ENCODE assay signal across 8 cellular contexts in the genomic region with DNA sequence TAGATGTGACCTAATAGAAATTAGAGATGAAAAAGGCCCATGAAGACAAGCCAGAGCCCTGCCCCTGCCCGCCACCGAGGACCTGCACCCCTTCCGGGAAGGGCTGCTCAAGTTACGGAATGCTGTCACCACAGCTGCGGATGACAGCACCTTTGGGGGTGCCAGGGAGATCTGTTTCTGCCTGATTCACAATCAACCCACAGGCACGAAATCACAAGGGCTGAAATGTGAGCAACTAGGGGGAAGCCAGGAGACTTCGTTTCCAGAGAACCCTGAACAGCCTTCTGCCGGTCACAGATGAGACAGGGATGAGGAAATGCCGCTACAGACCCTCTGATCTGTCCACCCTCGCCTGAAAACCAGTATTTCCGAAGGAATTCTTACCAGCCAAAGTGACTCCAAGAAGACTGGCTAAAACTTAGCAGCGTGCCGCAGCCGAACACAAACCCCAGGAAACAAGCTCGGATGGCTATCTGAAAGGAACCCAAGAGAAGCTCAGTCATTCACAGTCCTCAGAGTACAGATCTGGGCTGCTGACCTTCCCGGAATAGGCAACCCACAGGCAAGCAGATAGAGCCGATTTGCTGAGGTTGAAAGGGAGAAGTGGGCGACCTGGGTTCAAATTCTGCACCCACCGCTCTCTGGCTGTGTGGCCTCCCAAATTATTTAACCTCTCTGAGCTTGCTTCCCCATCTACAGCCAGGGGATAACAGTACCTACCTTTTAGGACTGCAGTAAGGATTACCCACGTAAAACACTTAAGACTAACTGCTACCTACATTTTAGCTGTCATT. TPM values are rescaled to one million over a fixed set of nuclear protein-coding genes. Genes with fewer than 3 reads are reported as not detected.
DNase-seq lines count a peak whose midpoint lies in the region; ATAC-seq, FAIRE-seq and TF ChIP-seq lines count a peak whose summit lies in the region.

No MANE protein-coding gene starts in this region.

- DNase-seq in T-helper 9 cell (no peak), D721Med (ENCODE audit: insufficient read length, low spot score) (no peak), KG1 (lab: John Stamatoyannopoulos, UW) (no peak)

- no peak for TF ChIP-seq EP300 in neural cell (conservative IDR thresholded peaks at IDR 0.05; ENCODE audit: poor library complexity, severe bottlenecking)

- WGBS in ectodermal cell, 2 experiments: 41 to 48% methylated on average over 20 of the region's 20 CpGs

- ATAC-seq in GM21723 (IDR thresholded peaks at IDR 0.05; ENCODE audit: unreplicated experiment): no peak

- H3K36me3 ChIP-seq in ES-I3 (ENCODE audit: insufficient read depth, low read length): peaks cover 14% of the 10 kb centered on the region
- peaks cover 45% of the 10 kb centered on the region for H3K36me3 ChIP-seq in OCI-LY1 (ENCODE audit: insufficient read depth, low read length)
- H3K36me3 ChIP-seq in ectodermal cell (ENCODE audit: control insufficient read depth, insufficient read depth, low read length): peaks cover 29% of the 10 kb centered on the region
- peaks cover 4% of the 10 kb centered on the region for H3K36me3 ChIP-seq in neural cell (ENCODE audit: insufficient read depth, low read length)

- H3K4me3 ChIP-seq in OCI-LY1 (ENCODE audit: low read depth, low read length, poor library complexity, severe bottlenecking) (peak overlapping the region; percentile 69), ectodermal cell (ENCODE audit: insufficient read depth, low read depth, low read length) (peak overlapping the region; percentile 78), neural cell (ENCODE audit: low read length) (peak overlapping the region; percentile 87)

- no peak for FAIRE-seq in D721Med (lab: Jason Lieb, UNC)

- peak overlapping the region; percentile 17 for H3K27ac ChIP-seq in OCI-LY1 (ENCODE audit: low read depth, low read length, poor library complexity, severe bottlenecking)
- no peak overlapping the region for H3K27ac ChIP-seq in ectodermal cell (ENCODE audit: insufficient read depth, low read depth, low read length, poor library complexity, severe bottlenecking)
- H3K27ac ChIP-seq in neural cell (ENCODE audit: low read length): no peak overlapping the region

- H3K4me2 ChIP-seq in OCI-LY1 (ENCODE audit: low read length) (peak overlapping the region; percentile 84), neural cell (ENCODE audit: low read length) (peak overlapping the region; percentile 98)

- H3K4me1 ChIP-seq in ES-I3 (ENCODE audit: insufficient read depth, low read length): peaks cover 11% of the 10 kb centered on the region
- peaks cover 15% of the 10 kb centered on the region for H3K4me1 ChIP-seq in OCI-LY1 (ENCODE audit: insufficient read depth, low read length, severe bottlenecking)
- H3K4me1 ChIP-seq in ectodermal cell (ENCODE audit: control insufficient read depth, insufficient read depth, low read length): peaks cover 21% of the 10 kb centered on the region

- H3F3A ChIP-seq in OCI-LY1 (ENCODE audit: insufficient read depth, low read length) (no peaks in the 10 kb centered on the region), neural cell (ENCODE audit: insufficient read depth, low read length, poor library complexity, severe bottlenecking) (no peaks in the 10 kb centered on the region)

- TF ChIP-seq CTCF in OCI-LY1 (IDR thresholded peaks at IDR 0.05; ENCODE audit: low read length) (no peak), neural cell (IDR thresholded peaks at IDR 0.05; ENCODE audit: poor library complexity, severe bottlenecking) (no peak), D721Med (IDR thresholded peaks at IDR 0.05; ENCODE audit: insufficient read depth, missing control alignments) (no peak)

- H3K79me2 ChIP-seq in OCI-LY1 (ENCODE audit: insufficient read depth, low read length) (peaks cover 14% of the 10 kb centered on the region; the same call in 1 of the 2 replicates), neural cell (replicated peaks; ENCODE audit: insufficient read depth, low read length) (peaks cover 14% of the 10 kb centered on the region)

- peak overlapping the region; percentile 78 for H3K9ac ChIP-seq in ES-I3 (ENCODE audit: low read depth, low read length)
- peak overlapping the region; percentile 75 for H3K9ac ChIP-seq in OCI-LY1 (ENCODE audit: low read length)
- H3K9ac ChIP-seq in neural cell (ENCODE audit: low read length): peak overlapping the region; percentile 70

- H3K9me3 ChIP-seq in ES-I3 (ENCODE audit: control insufficient read depth, insufficient read depth, low read length): no peaks in the 10 kb centered on the region
- H3K9me3 ChIP-seq in OCI-LY1 (ENCODE audit: low read length): no peaks in the 10 kb centered on the region
- H3K9me3 ChIP-seq in ectodermal cell (ENCODE audit: control insufficient read depth, low read length): no peaks in the 10 kb centered on the region
- H3K9me3 ChIP-seq in neural cell (ENCODE audit: low read length): no peaks in the 10 kb centered on the region

- H2AFZ ChIP-seq in OCI-LY1 (ENCODE audit: low read length): no peak overlapping the region
- H2AFZ ChIP-seq in neural cell (ENCODE audit: low read depth, low read length): no peak overlapping the region

- H4K20me1 ChIP-seq in OCI-LY1 (ENCODE audit: insufficient read depth, low read length): no peaks in the 10 kb centered on the region
- no peaks in the 10 kb centered on the region for H4K20me1 ChIP-seq in neural cell (ENCODE audit: insufficient read depth)

- H3K27me3 ChIP-seq in OCI-LY1 (ENCODE audit: insufficient read depth, low read length): no peaks in the 10 kb centered on the region
- peaks cover 3% of the 10 kb centered on the region for H3K27me3 ChIP-seq in ectodermal cell (ENCODE audit: control insufficient read depth, insufficient read depth, low read length, poor library complexity, severe bottlenecking)
- peaks cover 5% of the 10 kb centered on the region for H3K27me3 ChIP-seq in neural cell (ENCODE audit: insufficient read depth, low read depth, low read length)

- H3K9me2 ChIP-seq in OCI-LY1 (ENCODE audit: low read depth, low read length): no peaks in the 10 kb centered on the region
- H3K9me2 ChIP-seq in neural cell (ENCODE audit: insufficient read depth, low read length): no peaks in the 10 kb centered on the region

- TF ChIP-seq RAD21 in neural cell (conservative IDR thresholded peaks at IDR 0.05): no peak

TF ChIP-seq in neural cell, 6 proteins besides CTCF, POLR2A, EP300 and RAD21:
- TF ChIP-seq MXI1 (conservative IDR thresholded peaks at IDR 0.05; ENCODE audit: poor library complexity, severe bottlenecking) (no peak), POLR2AphosphoS5 (IDR thresholded peaks at IDR 0.05) (no peak), SMC3 (conservative IDR thresholded peaks at IDR 0.05; ENCODE audit: poor library complexity) (no peak), EZH2 (IDR thresholded peaks at IDR 0.05; ENCODE audit: borderline replicate concordance, insufficient read depth, low read length, poor library complexity, severe bottlenecking) (no peak), TAF1 (IDR thresholded peaks at IDR 0.05; ENCODE audit: low read depth) (no peak)
- TF ChIP-seq, protein P1, sequence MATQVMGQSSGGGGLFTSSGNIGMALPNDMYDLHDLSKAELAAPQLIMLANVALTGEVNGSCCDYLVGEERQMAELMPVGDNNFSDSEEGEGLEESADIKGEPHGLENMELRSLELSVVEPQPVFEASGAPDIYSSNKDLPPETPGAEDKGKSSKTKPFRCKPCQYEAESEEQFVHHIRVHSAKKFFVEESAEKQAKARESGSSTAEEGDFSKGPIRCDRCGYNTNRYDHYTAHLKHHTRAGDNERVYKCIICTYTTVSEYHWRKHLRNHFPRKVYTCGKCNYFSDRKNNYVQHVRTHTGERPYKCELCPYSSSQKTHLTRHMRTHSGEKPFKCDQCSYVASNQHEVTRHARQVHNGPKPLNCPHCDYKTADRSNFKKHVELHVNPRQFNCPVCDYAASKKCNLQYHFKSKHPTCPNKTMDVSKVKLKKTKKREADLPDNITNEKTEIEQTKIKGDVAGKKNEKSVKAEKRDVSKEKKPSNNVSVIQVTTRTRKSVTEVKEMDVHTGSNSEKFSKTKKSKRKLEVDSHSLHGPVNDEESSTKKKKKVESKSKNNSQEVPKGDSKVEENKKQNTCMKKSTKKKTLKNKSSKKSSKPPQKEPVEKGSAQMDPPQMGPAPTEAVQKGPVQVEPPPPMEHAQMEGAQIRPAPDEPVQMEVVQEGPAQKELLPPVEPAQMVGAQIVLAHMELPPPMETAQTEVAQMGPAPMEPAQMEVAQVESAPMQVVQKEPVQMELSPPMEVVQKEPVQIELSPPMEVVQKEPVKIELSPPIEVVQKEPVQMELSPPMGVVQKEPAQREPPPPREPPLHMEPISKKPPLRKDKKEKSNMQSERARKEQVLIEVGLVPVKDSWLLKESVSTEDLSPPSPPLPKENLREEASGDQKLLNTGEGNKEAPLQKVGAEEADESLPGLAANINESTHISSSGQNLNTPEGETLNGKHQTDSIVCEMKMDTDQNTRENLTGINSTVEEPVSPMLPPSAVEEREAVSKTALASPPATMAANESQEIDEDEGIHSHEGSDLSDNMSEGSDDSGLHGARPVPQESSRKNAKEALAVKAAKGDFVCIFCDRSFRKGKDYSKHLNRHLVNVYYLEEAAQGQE (IDR thresholded peaks at IDR 0.05; ENCODE audit: borderline replicate concordance): no peak
TF ChIP-seq in neural cell: peak in this region for 0.

RNA-seq across cellular contexts. Expression of a gene that starts 1.1 kb away (rescaled TPM):
- polyA plus RNA-seq in ectodermal cell (2013, experiment 1 of 4): 107 TPM
- polyA plus RNA-seq in ectodermal cell (2013, experiment 2 of 4): 123 TPM
- polyA plus RNA-seq in ectodermal cell (2013, experiment 3 of 4): 81.1 TPM
- 84.0 TPM for polyA plus RNA-seq in ectodermal cell (2013, experiment 4 of 4)
- 21.1 and 23.3 TPM in 2 replicates for polyA plus RNA-seq in neural cell
- 40.4 and 41.9 TPM in 2 replicates for polyA minus RNA-seq in neural cell

RNA-seq across cellular contexts. Expression of a gene that starts 9.3 kb away (rescaled TPM):
- polyA plus RNA-seq in ectodermal cell (2013, experiment 1 of 4): 22.3 TPM
- polyA plus RNA-seq in ectodermal cell (2013, experiment 2 of 4): 28.2 TPM
- 53.8 TPM for polyA plus RNA-seq in ectodermal cell (2013, experiment 3 of 4)
- polyA plus RNA-seq in ectodermal cell (2013, experiment 4 of 4): 47.1 TPM
- not detected in 2 replicates for polyA plus RNA-seq in neural cell
- polyA minus RNA-seq in neural cell: not detected in 2 replicates

RNA-seq across cellular contexts. Expression of a gene that starts 26.2 kb away (rescaled TPM):
- 28.1 TPM for polyA plus RNA-seq in ectodermal cell (2013, experiment 1 of 4)
- polyA plus RNA-seq in ectodermal cell (2013, experiment 2 of 4): 36.8 TPM
- 31.6 TPM for polyA plus RNA-seq in ectodermal cell (2013, experiment 3 of 4)
- polyA plus RNA-seq in ectodermal cell (2013, experiment 4 of 4): 34.9 TPM
- 26.9 and 34.6 TPM in 2 replicates for polyA plus RNA-seq in neural cell
- polyA minus RNA-seq in neural cell: 42.4 and 45.5 TPM in 2 replicates

RNA-seq across cellular contexts. Expression of a gene that starts 28.8 kb away (rescaled TPM):
- polyA plus RNA-seq in ectodermal cell (2013, experiment 1 of 4): 3.7 TPM
- polyA plus RNA-seq in ectodermal cell (2013, experiment 2 of 4): 5.1 TPM
- 2.0 TPM for polyA plus RNA-seq in ectodermal cell (2013, experiment 3 of 4)
- 4.0 TPM for polyA plus RNA-seq in ectodermal cell (2013, experiment 4 of 4)
- polyA plus RNA-seq in neural cell: 1.7 and 3.5 TPM in 2 replicates
- polyA minus RNA-seq in neural cell: 1.9 TPM in 2 replicates

RNA-seq across cellular contexts. Expression of a gene that starts 35.3 kb away (rescaled TPM):
- 542 TPM for polyA plus RNA-seq in ectodermal cell (2013, experiment 1 of 4)
- 587 TPM for polyA plus RNA-seq in ectodermal cell (2013, experiment 2 of 4)
- 400 TPM for polyA plus RNA-seq in ectodermal cell (2013, experiment 3 of 4)
- polyA plus RNA-seq in ectodermal cell (2013, experiment 4 of 4): 452 TPM
- 275 and 294 TPM in 2 replicates for polyA plus RNA-seq in neural cell
- 180 and 190 TPM in 2 replicates for polyA minus RNA-seq in neural cell
